Comparison of ENCODE assay signal across 12 cellular contexts in the genomic region with DNA sequence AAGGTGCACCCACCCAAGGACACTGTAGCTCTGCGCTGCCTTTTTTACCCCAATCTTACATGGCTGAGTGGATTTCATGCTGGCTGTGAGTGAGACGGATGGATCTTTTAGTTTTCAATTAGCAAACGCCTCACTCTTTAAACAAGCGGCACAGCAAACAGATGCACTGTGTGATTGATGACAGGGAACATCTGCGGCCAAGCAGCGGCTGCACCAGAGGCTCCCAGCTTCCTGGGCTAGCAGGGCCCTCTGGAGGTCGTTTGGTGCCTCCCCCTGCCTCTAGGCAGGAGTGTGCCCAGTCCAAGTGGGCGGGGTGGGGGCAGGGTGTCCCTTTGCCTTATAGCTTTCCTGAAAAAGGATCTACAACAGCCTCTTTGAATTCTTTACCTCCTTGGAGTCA. TPM values are rescaled to one million over a fixed set of nuclear protein-coding genes. Genes with fewer than 3 reads are reported as not detected.
A peak's percentile ranks its signal among the peaks of the same experiment; 100 is the strongest.
DNase-seq lines count a peak whose midpoint lies in the region; ATAC-seq and TF ChIP-seq lines count a peak whose summit lies in the region.
"Had no signal": no experiment of that assay in that cellular context is flagged by ENCODE, and none has a peak within 500 bp of the region (broad histone marks: within the 10 kb centered on the region; RNA-seq: fewer than 3 reads in every experiment).

No MANE protein-coding gene starts in this region.

- H3K27me3 Mint-ChIP-seq in activated CD8-positive, alpha-beta memory T cell treated with anti-CD3 and anti-CD28 coated beads, Interleukin-2, amount 10 ng/mL, durations not matched to agents 7 days and 5 days: peaks cover 75% of the 10 kb centered on the region
- H3K27me3 Mint-ChIP-seq in WTC11 (ENCODE audit: low read depth) (peaks cover 45% of the 10 kb centered on the region), type B pancreatic cell (peaks cover 85% of the 10 kb centered on the region)

- DNase-seq in activated CD8-positive, alpha-beta memory T cell treated with anti-CD3 and anti-CD28 coated beads, Interleukin-2, amount 10 ng/mL, durations not matched to agents 7 days and 5 days: no peak
- no peak for DNase-seq in activated CD8-positive, alpha-beta memory T cell treated with anti-CD3 and anti-CD28 coated beads, Interleukin-2, amount 50 U/mL, for 48 hours
- DNase-seq in NCI-H446 (lab: John Stamatoyannopoulos, UW) (peak; percentile 25 to 71), WTC11 (ENCODE audit: low spot score) (peak; percentile 58), type B pancreatic cell (ENCODE audit: extremely low spot score, unreplicated experiment) (no peak)
- DNase-seq: dorsolateral prefrontal cortex, foreskin melanocyte, PC-9, T1000 had no signal

- H3K36me3 Mint-ChIP-seq in activated CD8-positive, alpha-beta memory T cell treated with anti-CD3 and anti-CD28 coated beads, Interleukin-2, amount 10 ng/mL, durations not matched to agents 7 days and 5 days: peaks cover 1% of the 10 kb centered on the region
- no peaks in the 10 kb centered on the region for H3K36me3 Mint-ChIP-seq in WTC11
- H3K36me3 Mint-ChIP-seq in type B pancreatic cell: no peaks in the 10 kb centered on the region

- H3K4me3 Mint-ChIP-seq in activated CD8-positive, alpha-beta memory T cell treated with anti-CD3 and anti-CD28 coated beads, Interleukin-2, amount 10 ng/mL, durations not matched to agents 7 days and 5 days: no peak overlapping the region
- no peak overlapping the region for H3K4me3 Mint-ChIP-seq in WTC11
- H3K4me3 Mint-ChIP-seq in type B pancreatic cell: peak overlapping the region; percentile 34

- H3K9me3 Mint-ChIP-seq in activated CD8-positive, alpha-beta memory T cell treated with anti-CD3 and anti-CD28 coated beads, Interleukin-2, amount 10 ng/mL, durations not matched to agents 7 days and 5 days (ENCODE audit: low read depth): no peaks in the 10 kb centered on the region
- H3K9me3 Mint-ChIP-seq in WTC11 (no peaks in the 10 kb centered on the region), type B pancreatic cell (no peaks in the 10 kb centered on the region)

- POLR2A ChIA-PET in WTC11 (lab: Charles Lee): no interaction called here

- TF ChIP-seq CTCF in WTC11 (IDR thresholded peaks at IDR 0.05) (no peak), type B pancreatic cell (conservative IDR thresholded peaks at IDR 0.05) (peak; percentile 15)

- peaks cover 6% of the 10 kb centered on the region for H3K4me1 Mint-ChIP-seq in activated CD8-positive, alpha-beta memory T cell treated with anti-CD3 and anti-CD28 coated beads, Interleukin-2, amount 10 ng/mL, durations not matched to agents 7 days and 5 days
- H3K4me1 Mint-ChIP-seq in WTC11 (peaks cover 17% of the 10 kb centered on the region), type B pancreatic cell (ENCODE audit: unreplicated experiment) (peaks cover 8% of the 10 kb centered on the region)

- no peak overlapping the region for H3K27ac Mint-ChIP-seq in activated CD8-positive, alpha-beta memory T cell treated with anti-CD3 and anti-CD28 coated beads, Interleukin-2, amount 10 ng/mL, durations not matched to agents 7 days and 5 days
- H3K27ac Mint-ChIP-seq in WTC11 (no peak overlapping the region), type B pancreatic cell (no peak overlapping the region)

- ATAC-seq in activated CD8-positive, alpha-beta memory T cell treated with anti-CD3 and anti-CD28 coated beads, Interleukin-2, amount 10 ng/mL, durations not matched to agents 7 days and 5 days: peak; percentile 45
- peak; percentile 46 for ATAC-seq in WTC11
- ATAC-seq in esophagus mucosa: no peak
- no peak for ATAC-seq in GM19397 (IDR thresholded peaks at IDR 0.05; ENCODE audit: unreplicated experiment)
- ATAC-seq in HG03097 (IDR thresholded peaks at IDR 0.05; ENCODE audit: low FRiP score, unreplicated experiment): no peak

- CTCF ChIA-PET in activated CD8-positive, alpha-beta memory T cell treated with anti-CD3 and anti-CD28 coated beads, Interleukin-2, amount 10 ng/mL, durations not matched to agents 7 days and 5 days (lab: Charles Lee): no interaction called here
- CTCF ChIA-PET in WTC11 (lab: Charles Lee): interaction anchor here (0.6 to 1.3 kb wide), 8 partner anchors 20 to 253 kb away, joined by 3 to 5 read pairs (median 3); a partner anchor contains a TSS

TF ChIP-seq in WTC11, 78 proteins besides CTCF, POLR2A, EP300 and RAD21 (continues in another document):
- TF ChIP-seq ESRRA (CRISPR knock-in tag; IDR thresholded peaks at IDR 0.05; ENCODE audit: borderline replicate concordance) (no peak), ZBTB21 (CRISPR knock-in tag; IDR thresholded peaks at IDR 0.05; ENCODE audit: borderline replicate concordance) (no peak), IRF2 (CRISPR knock-in tag; IDR thresholded peaks at IDR 0.05; ENCODE audit: borderline replicate concordance, low read depth) (no peak), NFYB (CRISPR knock-in tag; conservative IDR thresholded peaks at IDR 0.05; ENCODE audit: low read depth) (no peak), CBFB (CRISPR knock-in tag; IDR thresholded peaks at IDR 0.05; ENCODE audit: low read depth) (no peak), SMAD4 (CRISPR knock-in tag; IDR thresholded peaks at IDR 0.05) (no peak), GRHL2 (CRISPR knock-in tag; IDR thresholded peaks at IDR 0.05; ENCODE audit: insufficient replicate concordance, severe bottlenecking) (no peak), NR3C1 (CRISPR knock-in tag; conservative IDR thresholded peaks at IDR 0.05; ENCODE audit: low read depth) (no peak), TCF7 (CRISPR knock-in tag; IDR thresholded peaks at IDR 0.05; ENCODE audit: low read depth) (no peak)
- TF ChIP-seq, protein P1, sequence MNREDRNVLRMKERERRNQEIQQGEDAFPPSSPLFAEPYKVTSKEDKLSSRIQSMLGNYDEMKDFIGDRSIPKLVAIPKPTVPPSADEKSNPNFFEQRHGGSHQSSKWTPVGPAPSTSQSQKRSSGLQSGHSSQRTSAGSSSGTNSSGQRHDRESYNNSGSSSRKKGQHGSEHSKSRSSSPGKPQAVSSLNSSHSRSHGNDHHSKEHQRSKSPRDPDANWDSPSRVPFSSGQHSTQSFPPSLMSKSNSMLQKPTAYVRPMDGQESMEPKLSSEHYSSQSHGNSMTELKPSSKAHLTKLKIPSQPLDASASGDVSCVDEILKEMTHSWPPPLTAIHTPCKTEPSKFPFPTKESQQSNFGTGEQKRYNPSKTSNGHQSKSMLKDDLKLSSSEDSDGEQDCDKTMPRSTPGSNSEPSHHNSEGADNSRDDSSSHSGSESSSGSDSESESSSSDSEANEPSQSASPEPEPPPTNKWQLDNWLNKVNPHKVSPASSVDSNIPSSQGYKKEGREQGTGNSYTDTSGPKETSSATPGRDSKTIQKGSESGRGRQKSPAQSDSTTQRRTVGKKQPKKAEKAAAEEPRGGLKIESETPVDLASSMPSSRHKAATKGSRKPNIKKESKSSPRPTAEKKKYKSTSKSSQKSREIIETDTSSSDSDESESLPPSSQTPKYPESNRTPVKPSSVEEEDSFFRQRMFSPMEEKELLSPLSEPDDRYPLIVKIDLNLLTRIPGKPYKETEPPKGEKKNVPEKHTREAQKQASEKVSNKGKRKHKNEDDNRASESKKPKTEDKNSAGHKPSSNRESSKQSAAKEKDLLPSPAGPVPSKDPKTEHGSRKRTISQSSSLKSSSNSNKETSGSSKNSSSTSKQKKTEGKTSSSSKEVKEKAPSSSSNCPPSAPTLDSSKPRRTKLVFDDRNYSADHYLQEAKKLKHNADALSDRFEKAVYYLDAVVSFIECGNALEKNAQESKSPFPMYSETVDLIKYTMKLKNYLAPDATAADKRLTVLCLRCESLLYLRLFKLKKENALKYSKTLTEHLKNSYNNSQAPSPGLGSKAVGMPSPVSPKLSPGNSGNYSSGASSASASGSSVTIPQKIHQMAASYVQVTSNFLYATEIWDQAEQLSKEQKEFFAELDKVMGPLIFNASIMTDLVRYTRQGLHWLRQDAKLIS (CRISPR knock-in tag; IDR thresholded peaks at IDR 0.05; ENCODE audit: borderline replicate concordance): no peak
- TF ChIP-seq, protein P2, sequence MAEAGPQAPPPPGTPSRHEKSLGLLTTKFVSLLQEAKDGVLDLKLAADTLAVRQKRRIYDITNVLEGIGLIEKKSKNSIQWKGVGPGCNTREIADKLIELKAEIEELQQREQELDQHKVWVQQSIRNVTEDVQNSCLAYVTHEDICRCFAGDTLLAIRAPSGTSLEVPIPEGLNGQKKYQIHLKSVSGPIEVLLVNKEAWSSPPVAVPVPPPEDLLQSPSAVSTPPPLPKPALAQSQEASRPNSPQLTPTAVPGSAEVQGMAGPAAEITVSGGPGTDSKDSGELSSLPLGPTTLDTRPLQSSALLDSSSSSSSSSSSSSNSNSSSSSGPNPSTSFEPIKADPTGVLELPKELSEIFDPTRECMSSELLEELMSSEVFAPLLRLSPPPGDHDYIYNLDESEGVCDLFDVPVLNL (CRISPR knock-in tag; IDR thresholded peaks at IDR 0.05; ENCODE audit: borderline replicate concordance, low read depth): no peak
- TF ChIP-seq, protein P3, sequence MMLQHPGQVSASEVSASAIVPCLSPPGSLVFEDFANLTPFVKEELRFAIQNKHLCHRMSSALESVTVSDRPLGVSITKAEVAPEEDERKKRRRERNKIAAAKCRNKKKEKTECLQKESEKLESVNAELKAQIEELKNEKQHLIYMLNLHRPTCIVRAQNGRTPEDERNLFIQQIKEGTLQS (CRISPR knock-in tag; conservative IDR thresholded peaks at IDR 0.05): no peak
- TF ChIP-seq, protein P4, sequence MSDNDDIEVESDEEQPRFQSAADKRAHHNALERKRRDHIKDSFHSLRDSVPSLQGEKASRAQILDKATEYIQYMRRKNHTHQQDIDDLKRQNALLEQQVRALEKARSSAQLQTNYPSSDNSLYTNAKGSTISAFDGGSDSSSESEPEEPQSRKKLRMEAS (CRISPR knock-in tag; IDR thresholded peaks at IDR 0.05): no peak

RNA-seq across cellular contexts. Expression of a gene that starts 2.1 kb away (rescaled TPM):
- 1 to 10 TPM in 1 of 2 experiments, under 1 TPM in 1; 0.52 to 1.4 TPM for total RNA-seq in activated CD8-positive, alpha-beta memory T cell treated with anti-CD3 and anti-CD28 coated beads, Interleukin-2, amount 10 ng/mL, durations not matched to agents 7 days and 5 days
- 0.11 to 0.20 TPM in 2 of 3 replicates, not detected in the other for total RNA-seq in WTC11 (2021)
- total RNA-seq in type B pancreatic cell (ENCODE audit: low replicate concordance): 0.50 and 3.7 TPM in 2 replicates
- total RNA-seq in esophagus mucosa: 0.08 TPM
- total RNA-seq: PC-9 had no signal

Comparison
In these comparisons a context has a peak if more than half of its experiments do, and no peak if none do; other contexts are left out.
1. ATAC-seq: peak in activated CD8-positive, alpha-beta memory T cell treated with anti-CD3 and anti-CD28 coated beads, Interleukin-2, amount 10 ng/mL, durations not matched to agents 7 days and 5 days (single experiment) and WTC11 (single experiment); none in esophagus mucosa (single experiment), GM19397 (single experiment) and HG03097 (single experiment).
2. DNase-seq: peak in NCI-H446 (2 of 2) and WTC11 (single experiment); none in activated CD8-positive, alpha-beta memory T cell treated with anti-CD3 and anti-CD28 coated beads, Interleukin-2, amount 10 ng/mL, durations not matched to agents 7 days and 5 days (single experiment), activated CD8-positive, alpha-beta memory T cell treated with anti-CD3 and anti-CD28 coated beads, Interleukin-2, amount 50 U/mL, for 48 hours (single experiment) and type B pancreatic cell (single experiment).